10 cellular contexts compared by ENCODE assay signal in the genomic region with DNA sequence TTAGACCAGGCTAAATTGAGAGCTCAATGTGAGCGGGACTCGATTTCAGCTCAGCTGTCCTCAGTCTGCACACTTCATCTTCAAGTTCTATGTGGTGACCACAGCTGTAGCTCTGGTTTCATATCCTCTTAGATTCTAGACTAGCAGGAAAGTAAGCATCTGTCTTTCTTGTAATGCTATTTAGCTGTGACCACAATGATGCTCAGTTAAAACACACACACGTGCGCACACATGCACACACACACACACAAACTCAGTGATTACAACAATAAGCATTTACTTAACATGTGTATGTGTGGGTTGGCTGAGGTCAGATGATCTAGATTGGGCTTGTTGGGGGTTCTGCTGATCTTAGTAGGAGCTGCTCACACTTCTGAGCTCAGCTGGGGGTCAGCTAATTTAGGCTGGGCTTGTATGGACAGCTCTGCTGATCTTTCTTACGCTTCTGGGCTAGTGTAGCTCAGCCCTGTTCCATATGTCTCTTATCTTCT.
A peak's percentile ranks its signal among the peaks of the same experiment; 100 is the strongest.
DNase-seq lines count a peak whose midpoint lies in the region; ATAC-seq and TF ChIP-seq lines count a peak whose summit lies in the region.
"Had no signal": no experiment of that assay in that cellular context is flagged by ENCODE, and none has a peak within 500 bp of the region (broad histone marks: within the 10 kb centered on the region; RNA-seq: fewer than 3 reads in every experiment).

No MANE protein-coding gene starts in this region.

- H3K9me3 ChIP-seq in left lung = no peaks in the 10 kb centered on the region

- H3K27me3 ChIP-seq in left lung = no peaks in the 10 kb centered on the region

- ATAC-seq in GM18499 (IDR thresholded peaks at IDR 0.05; ENCODE audit: insufficient read depth, unreplicated experiment) (peak; percentile 98), GM21529 (IDR thresholded peaks at IDR 0.05; ENCODE audit: unreplicated experiment) (peak; percentile 98), HG03469 (IDR thresholded peaks at IDR 0.05; ENCODE audit: unreplicated experiment) (peak; percentile 97), left lung (peak; percentile 5)
- ATAC-seq: T-cell had no signal

- TF ChIP-seq CTCF in left lung (IDR thresholded peaks at IDR 0.05) = no peak

- peaks cover 5 to 19% of the 10 kb centered on the region in 2 donors for H3K4me1 ChIP-seq in left lung

- H3K27ac ChIP-seq in left lung = no peak overlapping the region
- H3K27ac ChIP-seq: HL-60 had no signal

- H3K36me3 ChIP-seq in left lung = no peaks in the 10 kb centered on the region

- no peak overlapping the region for H3K4me3 ChIP-seq in left lung

- DNase-seq in left lung (no peak), dedifferentiated amniotic fluid mesenchymal stem cell (ENCODE audit: extremely low spot score) (no peak), NCI-H146 (lab: John Stamatoyannopoulos, UW) (no peak), NCI-H82 treated with DMSO at 0.1 percent for 48 hours (lab: John Stamatoyannopoulos, UW; ENCODE audit: unreplicated experiment) (no peak)
- DNase-seq in stimulated activated CD4-positive, alpha-beta T cell treated with anti-CD3 and anti-CD28 coated beads, Interleukin-2, amount 100 ng/mL, for 24 hours = no peak

- intact Hi-C loops in left lung (cut with DNase I) = no loop called here

Comparison
In these comparisons a context has a peak if more than half of its experiments do, and no peak if none do; other contexts are left out.
1. ATAC-seq: peak in every context shown above with its lines; median percentile 98 in GM18499; 98 in GM21529; 97 in HG03469; 5 in left lung.